Comparison of ENCODE assay signal across 1 cellular context in genomic region chr1:156785458-156785857, GRCh38.
TF ChIP-seq lines count a peak whose summit lies in the region.

No MANE protein-coding gene starts in this region.

TF ChIP-seq in HepG2, 621 proteins besides CTCF, POLR2A, EP300 and RAD21:
- TF ChIP-seq ZNF414 (CRISPR knock-in tag; IDR thresholded peaks at IDR 0.05) (no peak), HNRNPH1 (optimal IDR thresholded peaks at IDR 0.05; ENCODE audit: low read depth, low read length) (no peak), ZNF770 (CRISPR knock-in tag; IDR thresholded peaks at IDR 0.05) (no peak), ZBTB3 (CRISPR knock-in tag; IDR thresholded peaks at IDR 0.05; ENCODE audit: borderline replicate concordance, low read depth) (no peak), ZSCAN12 (CRISPR knock-in tag; IDR thresholded peaks at IDR 0.05) (no peak), MAZ (IDR thresholded peaks at IDR 0.05; ENCODE audit: borderline replicate concordance, low read depth, low read length) (no peak), MAZ (CRISPR knock-in tag; IDR thresholded peaks at IDR 0.05; ENCODE audit: low read depth) (no peak), ZBTB20 (CRISPR knock-in tag; IDR thresholded peaks at IDR 0.05; ENCODE audit: borderline replicate concordance, low read depth) (no peak), ELF1 (CRISPR knock-in tag; IDR thresholded peaks at IDR 0.05) (no peak), ZNF362 (CRISPR knock-in tag; IDR thresholded peaks at IDR 0.05; ENCODE audit: borderline replicate concordance) (no peak), ZFX (CRISPR knock-in tag; IDR thresholded peaks at IDR 0.05; ENCODE audit: low read depth) (no peak), ZNF660 (CRISPR knock-in tag; IDR thresholded peaks at IDR 0.05; ENCODE audit: borderline replicate concordance, low read depth) (no peak), ZNF256 (CRISPR knock-in tag; conservative IDR thresholded peaks at IDR 0.05) (no peak), RBAK (CRISPR knock-in tag; IDR thresholded peaks at IDR 0.05) (no peak), GABPB1 (CRISPR knock-in tag; IDR thresholded peaks at IDR 0.05) (no peak), SIN3B (IDR thresholded peaks at IDR 0.05; ENCODE audit: low read length) (no peak), ZNF572 (CRISPR knock-in tag; IDR thresholded peaks at IDR 0.05) (no peak), DMAP1 (CRISPR knock-in tag; IDR thresholded peaks at IDR 0.05) (no peak), ZNF282 (IDR thresholded peaks at IDR 0.05; ENCODE audit: partially characterized antibody) (no peak)
